17 cellular contexts compared by ENCODE assay signal in the genomic region with DNA sequence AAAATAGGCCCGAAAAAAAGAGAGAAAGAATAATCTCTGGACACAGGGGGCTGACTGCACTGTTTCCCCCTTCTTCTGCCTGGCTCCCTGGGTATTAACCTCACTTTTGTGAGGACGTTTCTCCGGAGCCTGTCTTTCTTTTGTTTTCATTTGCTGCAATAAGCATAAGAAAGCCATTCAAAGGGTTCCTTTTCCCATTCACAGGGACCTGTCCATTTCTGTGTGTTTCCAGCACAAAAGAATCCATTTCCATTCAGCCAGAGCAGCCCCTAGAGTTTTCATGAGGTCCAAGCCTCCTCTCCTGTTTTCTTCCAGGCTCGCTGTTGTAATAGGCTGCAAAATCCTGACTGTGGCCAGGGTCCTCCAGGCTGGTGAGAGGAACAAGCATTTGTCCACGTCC. TPM values are rescaled to one million over a fixed set of nuclear protein-coding genes. Genes with fewer than 3 reads are reported as not detected.
A peak's percentile ranks its signal among the peaks of the same experiment; 100 is the strongest.
DNase-seq lines count a peak whose midpoint lies in the region; ATAC-seq lines count a peak whose summit lies in the region.
"Had no signal": no experiment of that assay in that cellular context is flagged by ENCODE, and none has a peak within 500 bp of the region (broad histone marks: within the 10 kb centered on the region; RNA-seq: fewer than 3 reads in every experiment).

No MANE protein-coding gene starts in this region.

- H3K36me3 ChIP-seq in HUES64 (ENCODE audit: insufficient read depth, low read length), result no peaks in the 10 kb centered on the region
- H3K36me3 ChIP-seq: BLaER1, Peyer's patch had no signal

- DNase-seq in naive B cell (no peak), HCEC 1CT (no peak)
- DNase-seq in activated T-cell treated with anti-CD3 and anti-CD28 coated beads, Interleukin-2, amount 50 U/mL, for 4 hours, result no peak
- DNase-seq: GOT3, KBM-7, NCI-H1092 treated with DMSO at 0.1 percent for 48 hours, NCI-H1694 treated with DMSO at 0.1 percent for 48 hours, NCI-H2171, NCI-H774, Peyer's patch, Right ventricle myocardium superior had no signal

- peaks cover 29% of the 10 kb centered on the region for H3K4me1 Mint-ChIP-seq in dendritic cell treated with granulocyte-macrophage colony-stimulating factor and Interleukin-4, amounts not matched to agents 40 ng/mL and 50 ng/mL, for 4 days (ENCODE audit: low read depth)
- peaks cover 17 to 35% (median 34%) of the 10 kb centered on the region in 3 donors for H3K4me1 Mint-ChIP-seq in naive B cell
- H3K4me1 Mint-ChIP-seq in stimulated activated memory B cell treated with anti-CD40 and anti-IgM and Interleukin-4, amounts not matched to agents 10 μg/mL and 1 μg/mL and 100 μg/mL, for 72 hours, result peaks cover 44% of the 10 kb centered on the region
- peaks cover 22% of the 10 kb centered on the region for H3K4me1 Mint-ChIP-seq in activated T-cell treated with anti-CD3 and anti-CD28 coated beads, Interleukin-2, amount 50 U/mL, for 4 hours (ENCODE audit: low read depth)

- H3K27ac Mint-ChIP-seq in dendritic cell treated with granulocyte-macrophage colony-stimulating factor and Interleukin-4, amounts not matched to agents 40 ng/mL and 50 ng/mL, for 4 days, result peak overlapping the region; percentile 22
- H3K27ac Mint-ChIP-seq in naive B cell, result peak overlapping the region in 4 of 6 donors; percentile 15 to 88 (median 56)
- peak overlapping the region; percentile 38 for H3K27ac Mint-ChIP-seq in stimulated activated memory B cell treated with anti-CD40 and anti-IgM and Interleukin-4, amounts not matched to agents 10 μg/mL and 1 μg/mL and 100 μg/mL, for 72 hours

- H3K4me3 ChIP-seq in HUES64 (ENCODE audit: low read length), result peak overlapping the region; percentile 12; the same call in 1 of the 2 replicates
- H3K4me3 ChIP-seq: BLaER1, Peyer's patch had no signal

- no peak overlapping the region for H3K4me3 Mint-ChIP-seq in dendritic cell treated with granulocyte-macrophage colony-stimulating factor and Interleukin-4, amounts not matched to agents 40 ng/mL and 50 ng/mL, for 4 days
- H3K4me3 Mint-ChIP-seq in naive B cell, result peak overlapping the region in 1 of 8 donors; percentile 52
- no peak overlapping the region for H3K4me3 Mint-ChIP-seq in stimulated activated memory B cell treated with anti-CD40 and anti-IgM and Interleukin-4, amounts not matched to agents 10 μg/mL and 1 μg/mL and 100 μg/mL, for 72 hours
- no peak overlapping the region for H3K4me3 Mint-ChIP-seq in activated T-cell treated with anti-CD3 and anti-CD28 coated beads, Interleukin-2, amount 50 U/mL, for 4 hours

- H3K27ac ChIP-seq in HUES64 (ENCODE audit: low read depth, low read length), result peak overlapping the region; percentile 21; the same call in 1 of the 2 replicates
- H3K27ac ChIP-seq: BLaER1, Peyer's patch had no signal

- no peak for ATAC-seq in naive B cell (ENCODE audit: low read depth in 2 of 2)
- ATAC-seq in stimulated activated memory B cell treated with anti-CD40 and anti-IgM and Interleukin-4, amounts not matched to agents 10 μg/mL and 1 μg/mL and 100 μg/mL, for 72 hours, result no peak
- no peak for ATAC-seq in activated T-cell treated with anti-CD3 and anti-CD28 coated beads, Interleukin-2, amount 50 U/mL, for 4 hours
- ATAC-seq in HG03378 (IDR thresholded peaks at IDR 0.05; ENCODE audit: unreplicated experiment), result no peak
- ATAC-seq in HG02885 (IDR thresholded peaks at IDR 0.05; ENCODE audit: poor library complexity, unreplicated experiment), result no peak

- WGBS in HUES64, result 22% methylated on average over 5 of the region's 5 CpGs

- peaks cover 6% of the 10 kb centered on the region for H3K9me3 Mint-ChIP-seq in dendritic cell treated with granulocyte-macrophage colony-stimulating factor and Interleukin-4, amounts not matched to agents 40 ng/mL and 50 ng/mL, for 4 days
- H3K9me3 Mint-ChIP-seq in naive B cell, result peaks cover 0 to 4% (median 0%) of the 10 kb centered on the region in 7 donors
- peaks cover 4% of the 10 kb centered on the region for H3K9me3 Mint-ChIP-seq in stimulated activated memory B cell treated with anti-CD40 and anti-IgM and Interleukin-4, amounts not matched to agents 10 μg/mL and 1 μg/mL and 100 μg/mL, for 72 hours
- H3K9me3 Mint-ChIP-seq in activated T-cell treated with anti-CD3 and anti-CD28 coated beads, Interleukin-2, amount 50 U/mL, for 4 hours, result no peaks in the 10 kb centered on the region

- no peak overlapping the region for H3K9ac ChIP-seq in HUES64 (ENCODE audit: low read depth, low read length)
- H3K9ac ChIP-seq: BLaER1 had no signal

- H3K4me1 ChIP-seq in HUES64 (ENCODE audit: insufficient read depth, low read length), result peaks cover 26% of the 10 kb centered on the region
- H3K4me1 ChIP-seq: Peyer's patch had no signal

- H3K36me3 Mint-ChIP-seq in dendritic cell treated with granulocyte-macrophage colony-stimulating factor and Interleukin-4, amounts not matched to agents 40 ng/mL and 50 ng/mL, for 4 days (ENCODE audit: low read depth), result peaks cover 2% of the 10 kb centered on the region
- H3K36me3 Mint-ChIP-seq in naive B cell, result peaks cover 3 to 8% of the 10 kb centered on the region in 2 donors
- H3K36me3 Mint-ChIP-seq in stimulated activated memory B cell treated with anti-CD40 and anti-IgM and Interleukin-4, amounts not matched to agents 10 μg/mL and 1 μg/mL and 100 μg/mL, for 72 hours, result peaks cover 41% of the 10 kb centered on the region
- H3K36me3 Mint-ChIP-seq in activated T-cell treated with anti-CD3 and anti-CD28 coated beads, Interleukin-2, amount 50 U/mL, for 4 hours (ENCODE audit: insufficient read depth), result peaks cover 2% of the 10 kb centered on the region

- H3K27me3 Mint-ChIP-seq in dendritic cell treated with granulocyte-macrophage colony-stimulating factor and Interleukin-4, amounts not matched to agents 40 ng/mL and 50 ng/mL, for 4 days, result no peaks in the 10 kb centered on the region
- H3K27me3 Mint-ChIP-seq in naive B cell, result no peaks in the 10 kb centered on the region
- no peaks in the 10 kb centered on the region for H3K27me3 Mint-ChIP-seq in stimulated activated memory B cell treated with anti-CD40 and anti-IgM and Interleukin-4, amounts not matched to agents 10 μg/mL and 1 μg/mL and 100 μg/mL, for 72 hours
- no peaks in the 10 kb centered on the region for H3K27me3 Mint-ChIP-seq in activated T-cell treated with anti-CD3 and anti-CD28 coated beads, Interleukin-2, amount 50 U/mL, for 4 hours (ENCODE audit: low read depth)

- no peaks in the 10 kb centered on the region for H3K9me3 ChIP-seq in HUES64 (ENCODE audit: insufficient read depth, low read depth, low read length)
- H3K9me3 ChIP-seq: BLaER1, Peyer's patch had no signal

- H3K27me3 ChIP-seq in HUES64 (ENCODE audit: insufficient read depth, low read length), result peaks cover 77% of the 10 kb centered on the region
- H3K27me3 ChIP-seq: BLaER1, Peyer's patch had no signal

- intact Hi-C loops in dendritic cell treated with granulocyte-macrophage colony-stimulating factor and Interleukin-4, amounts not matched to agents 40 ng/mL and 50 ng/mL, for 4 days (cut with micrococcal nuclease), result no loop called here

RNA-seq across cellular contexts. Expression of gene PLXNC1, which starts 16.8 kb away (rescaled TPM):
- polyA plus RNA-seq in HUES64 (2013, experiment 1 of 2), result 1.4 TPM
- 1.3 TPM for polyA plus RNA-seq in HUES64 (2013, experiment 2 of 2)
- polyA plus RNA-seq in naive B cell (ENCODE audit: low read depth in 6 of 6), result 1 to 10 TPM; 2.1 to 6.9 (median 4.4) TPM
- total RNA-seq in activated T-cell treated with anti-CD3 and anti-CD28 coated beads, Interleukin-2, amount 50 U/mL, for 4 hours, result 1 to 10 TPM; 3.1 to 6.9 (median 3.2) TPM
